5 cellular contexts compared by ENCODE assay signal in genomic region chr2:68349091-68349490, GRCh38. TPM values are rescaled to one million over a fixed set of nuclear protein-coding genes. Genes with fewer than 3 reads are reported as not detected.
"Had no signal": no experiment of that assay in that cellular context is flagged by ENCODE, and none has a peak within 500 bp of the region (broad histone marks: within the 10 kb centered on the region; RNA-seq: fewer than 3 reads in every experiment).

No MANE protein-coding gene starts in this region.

RNA-seq across cellular contexts. Expression of gene PLEK, which starts 16.0 kb away (rescaled TPM):
- total RNA-seq: endodermal cell, epithelial cell of proximal tubule, fibroblast of lung, fibroblast of villous mesenchyme, foreskin keratinocyte had no signal
- polyA plus RNA-seq: fibroblast of lung, foreskin keratinocyte had no signal
